ENCODE assay signal across 28 cellular contexts in genomic region chr4:119865789-119866188, GRCh38.
"Had no signal": no experiment of that assay in that cellular context is flagged by ENCODE, and none has a peak within 500 bp of the region (broad histone marks: within the 10 kb centered on the region; RNA-seq: fewer than 3 reads in every experiment).

No MANE protein-coding gene starts in this region.

- DNase-seq: activated CD4-positive, alpha-beta memory T cell treated with anti-CD3 and anti-CD28 coated beads, Interleukin-2, amount 10 ng/mL, durations not matched to agents 7 days and 5 days; activated CD4-positive, alpha-beta T cell treated with anti-CD3 and anti-CD28 coated beads, Interleukin-2, amount 10 ng/mL, durations not matched to agents 24 days and 14 days; activated CD4-positive, CD25-positive, alpha-beta regulatory T cell treated with anti-CD3 and anti-CD28 coated beads, Interleukin-2, amount 50 U/mL, for 72 hours; activated CD8-positive, alpha-beta memory T cell treated with anti-CD3 and anti-CD28 coated beads, Interleukin-2, amount 50 U/mL, for 48 hours; activated gamma-delta T cell; activated naive CD4-positive, alpha-beta T cell treated with anti-CD3 and anti-CD28 coated beads, Interleukin-2, amount 50 U/mL, for 16 hours; activated T-cell treated with anti-CD3 and anti-CD28 coated beads, Interleukin-2, amount 50 U/mL, for 24 hours; colonic mucosa; gastrocnemius medialis; glutamatergic neuron; left colon; naive B cell; nephron progenitor cell; sigmoid colon; stimulated activated CD4-positive, alpha-beta T cell treated with anti-CD3 and anti-CD28 coated beads, Interleukin-1b, Interleukin-23, amount 100 ng/mL, for 48 hours; stimulated activated CD4-positive, alpha-beta T cell treated with anti-CD3 and anti-CD28 coated beads, Interleukin-4, amount 100 ng/mL, for 4 hours; stimulated activated CD8-positive, alpha-beta memory T cell treated with anti-CD3 and anti-CD28 coated beads, Interleukin-4, amount 100 ng/mL, for 48 hours; stimulated activated naive CD8-positive, alpha-beta T cell treated with anti-CD3 and anti-CD28 coated beads, Interleukin-15, amount 100 ng/mL, for 72 hours; substantia nigra; T-helper 2 cell; thyroid gland; upper lobe of right lung had no signal

- H3K4me3 ChIP-seq: colonic mucosa, gastrocnemius medialis, sigmoid colon, smooth muscle cell, thyroid gland, upper lobe of right lung had no signal

- H3K27ac ChIP-seq: colonic mucosa, gastrocnemius medialis, neutrophil, sigmoid colon, thyroid gland, upper lobe of right lung had no signal

- FAIRE-seq: bronchial epithelial cell, keratinocyte had no signal

- H3K36me3 ChIP-seq: colonic mucosa, gastrocnemius medialis, neutrophil, sigmoid colon, thyroid gland, upper lobe of right lung had no signal

- H3K9me3 ChIP-seq: colonic mucosa, gastrocnemius medialis, neutrophil, sigmoid colon, thyroid gland, upper lobe of right lung had no signal

- ATAC-seq: esophagus mucosa; gastrocnemius medialis; left colon; stimulated activated memory B cell treated with anti-CD40 and anti-IgM and Interleukin-4, amounts not matched to agents 10 μg/mL and 1 μg/mL and 100 μg/mL, for 72 hours; stimulated activated naive CD8-positive, alpha-beta T cell treated with anti-CD3 and anti-CD28 coated beads, Interleukin-15, amount 100 ng/mL, for 72 hours; upper lobe of right lung had no signal

- H3K4me2 ChIP-seq: smooth muscle cell had no signal

- H3K4me1 ChIP-seq: colonic mucosa, thyroid gland, upper lobe of right lung had no signal

- H3K27me3 ChIP-seq: colonic mucosa, gastrocnemius medialis, neutrophil, sigmoid colon, thyroid gland, upper lobe of right lung had no signal
